21 cellular contexts compared by ENCODE assay signal in genomic region chr6:145823322-145823944, GRCh38. TPM values are rescaled to one million over a fixed set of nuclear protein-coding genes. Genes with fewer than 3 reads are reported as not detected.
A peak's percentile ranks its signal among the peaks of the same experiment; 100 is the strongest.
DNase-seq lines count a peak whose midpoint lies in the region; ATAC-seq and TF ChIP-seq lines count a peak whose summit lies in the region.
"Had no signal": no experiment of that assay in that cellular context is flagged by ENCODE, and none has a peak within 500 bp of the region (broad histone marks: within the 10 kb centered on the region; RNA-seq: fewer than 3 reads in every experiment).

No MANE protein-coding gene starts in this region.

- no peak overlapping the region for H3K27ac ChIP-seq in brain microvascular endothelial cell
- H3K27ac ChIP-seq: cardiac muscle cell, HL-60, KMS-11, vagina, WERI-Rb-1 had no signal

- peaks cover 48% of the 10 kb centered on the region for H3K4me1 Mint-ChIP-seq in activated T-cell treated with anti-CD3 and anti-CD28 coated beads, Interleukin-2, amount 50 U/mL, for 24 hours (ENCODE audit: low read depth)
- H3K4me1 Mint-ChIP-seq in activated T-helper 17 cell treated with anti-CD3 and anti-CD28 coated beads, Interleukin-2, amount 50 U/mL, for 72 hours, result peaks cover 23% of the 10 kb centered on the region

- H3K4me1 ChIP-seq in HAP-1, result no peaks in the 10 kb centered on the region
- H3K4me1 ChIP-seq: vagina had no signal

- in situ Hi-C loops in HAP-1 (cut with MboI; ENCODE audit: low sequenced_read_pairs) (no loop called here), brain microvascular endothelial cell (cut with HindIII; ENCODE audit: low pct_ligation_motif_present, low sequenced_read_pairs) (no loop called here)

- no peak for DNase-seq in activated T-cell treated with anti-CD3 and anti-CD28 coated beads, Interleukin-2, amount 50 U/mL, for 24 hours
- DNase-seq in activated T-cell treated with anti-CD3 and anti-CD28 coated beads for 4 hours, result no peak
- DNase-seq in stimulated activated naive CD8-positive, alpha-beta T cell treated with anti-CD3 and anti-CD28 coated beads, Interleukin-15, Interleukin-2, amounts not matched to agents 100 U/mL and 50 U/mL, for 24 hours, result no peak
- no peak for DNase-seq in HAP-1 (ENCODE audit: low spot score in 2 of 2)
- DNase-seq in brain microvascular endothelial cell, result no peak
- DNase-seq in NCI-H1417 (lab: John Stamatoyannopoulos, UW), result no peak
- DNase-seq: CD4-positive, alpha-beta memory T cell; hippocampal formation; kidney glomerular epithelial cell; midbrain; NCI-H1417 treated with DMSO at 0.1 percent for 48 hours; stimulated activated CD4-positive, alpha-beta T cell treated with anti-CD3 and anti-CD28 coated beads, Interleukin-12 subunit alpha, Interleukin-12 subunit beta, amount 100 ng/mL, for 4 hours; WERI-Rb-1 had no signal

- H3K27me3 ChIP-seq in HAP-1 (ENCODE audit: low read depth) (no peaks in the 10 kb centered on the region), brain microvascular endothelial cell (replicated peaks) (no peaks in the 10 kb centered on the region)
- H3K27me3 ChIP-seq: cardiac muscle cell, vagina had no signal

- ATAC-seq in HG02798 (IDR thresholded peaks at IDR 0.05; ENCODE audit: poor library complexity, unreplicated experiment), result peak; percentile 38
- peak; percentile 86 for ATAC-seq in activated T-helper 17 cell treated with anti-CD3 and anti-CD28 coated beads, Interleukin-2, amount 50 U/mL, for 72 hours (replicated peaks)
- peak; percentile 90 for ATAC-seq in stimulated activated naive CD8-positive, alpha-beta T cell treated with anti-CD3 and anti-CD28 coated beads, Interleukin-15, Interleukin-2, amounts not matched to agents 100 U/mL and 50 U/mL, for 24 hours
- ATAC-seq: Right ventricle myocardium inferior had no signal

- no peak overlapping the region for H3K4me3 ChIP-seq in HAP-1
- H3K4me3 ChIP-seq in brain microvascular endothelial cell (ENCODE audit: low read depth, low read length), result no peak overlapping the region
- H3K4me3 ChIP-seq: cardiac muscle cell, vagina had no signal

- no peaks in the 10 kb centered on the region for H3K9me3 ChIP-seq in HAP-1
- H3K9me3 ChIP-seq: vagina had no signal

- H3K27ac Mint-ChIP-seq in activated T-cell treated with anti-CD3 and anti-CD28 coated beads, Interleukin-2, amount 50 U/mL, for 24 hours, result peak overlapping the region; percentile 62
- H3K27ac Mint-ChIP-seq in activated T-helper 17 cell treated with anti-CD3 and anti-CD28 coated beads, Interleukin-2, amount 50 U/mL, for 72 hours, result no peak overlapping the region
- H3K27ac Mint-ChIP-seq: T-helper 1 cell treated with Interleukin-12 subunit alpha and Interleukin-12 subunit beta and Interleukin-4 antibody, amounts not matched to agents 30 μg/mL and 1 μg/mL, for 36 hours had no signal

- no peaks in the 10 kb centered on the region for H3K36me3 Mint-ChIP-seq in activated T-cell treated with anti-CD3 and anti-CD28 coated beads, Interleukin-2, amount 50 U/mL, for 24 hours (ENCODE audit: low read depth)
- H3K36me3 Mint-ChIP-seq in activated T-helper 17 cell treated with anti-CD3 and anti-CD28 coated beads, Interleukin-2, amount 50 U/mL, for 72 hours (ENCODE audit: low read depth), result no peaks in the 10 kb centered on the region

- no peak for TF ChIP-seq CTCF in brain microvascular endothelial cell (IDR thresholded peaks at IDR 0.05; ENCODE audit: low read depth, low read length, missing control alignments)

- H3K9me3 Mint-ChIP-seq in activated T-cell treated with anti-CD3 and anti-CD28 coated beads, Interleukin-2, amount 50 U/mL, for 24 hours, result no peaks in the 10 kb centered on the region
- peaks cover 3% of the 10 kb centered on the region for H3K9me3 Mint-ChIP-seq in activated T-helper 17 cell treated with anti-CD3 and anti-CD28 coated beads, Interleukin-2, amount 50 U/mL, for 72 hours
- H3K9me3 Mint-ChIP-seq: CD4-positive, alpha-beta memory T cell; T-helper 1 cell treated with Interleukin-12 subunit alpha and Interleukin-12 subunit beta and Interleukin-4 antibody, amounts not matched to agents 30 μg/mL and 1 μg/mL, for 36 hours had no signal

- H3K4me3 Mint-ChIP-seq in activated T-cell treated with anti-CD3 and anti-CD28 coated beads, Interleukin-2, amount 50 U/mL, for 24 hours, result no peak overlapping the region
- no peak overlapping the region for H3K4me3 Mint-ChIP-seq in activated T-helper 17 cell treated with anti-CD3 and anti-CD28 coated beads, Interleukin-2, amount 50 U/mL, for 72 hours
- H3K4me3 Mint-ChIP-seq: CD4-positive, alpha-beta memory T cell; T-helper 1 cell treated with Interleukin-12 subunit alpha and Interleukin-12 subunit beta and Interleukin-4 antibody, amounts not matched to agents 30 μg/mL and 1 μg/mL, for 36 hours had no signal

- H3K27me3 Mint-ChIP-seq in activated T-cell treated with anti-CD3 and anti-CD28 coated beads, Interleukin-2, amount 50 U/mL, for 24 hours, result no peaks in the 10 kb centered on the region
- no peaks in the 10 kb centered on the region for H3K27me3 Mint-ChIP-seq in activated T-helper 17 cell treated with anti-CD3 and anti-CD28 coated beads, Interleukin-2, amount 50 U/mL, for 72 hours
- H3K27me3 Mint-ChIP-seq: CD4-positive, alpha-beta memory T cell had no signal

- H3K36me3 ChIP-seq in HAP-1 (replicated peaks), result no peaks in the 10 kb centered on the region
- H3K36me3 ChIP-seq in brain microvascular endothelial cell (replicated peaks), result no peaks in the 10 kb centered on the region
- H3K36me3 ChIP-seq: cardiac muscle cell, vagina, WERI-Rb-1 had no signal

RNA-seq across cellular contexts. Expression of gene FBXO30, which starts 8.8 kb away (rescaled TPM):
- total RNA-seq in activated T-helper 17 cell treated with anti-CD3 and anti-CD28 coated beads, Interleukin-2, amount 50 U/mL, for 72 hours, result 1 to 10 TPM; 3.6 to 4.8 TPM

Comparison
In these comparisons a context has a peak if more than half of its experiments do, and no peak if none do; other contexts are left out.
1. ATAC-seq: peak in every context shown above with its lines; median percentile 90 in stimulated activated naive CD8-positive, alpha-beta T cell treated with anti-CD3 and anti-CD28 coated beads, Interleukin-15, Interleukin-2, amounts not matched to agents 100 U/mL and 50 U/mL, for 24 hours; 86 in activated T-helper 17 cell treated with anti-CD3 and anti-CD28 coated beads, Interleukin-2, amount 50 U/mL, for 72 hours; 38 in HG02798.